19 cellular contexts compared by ENCODE assay signal in genomic region chr12:118741196-118741595, GRCh38.
DNase-seq lines count a peak whose midpoint lies in the region; ATAC-seq and TF ChIP-seq lines count a peak whose summit lies in the region.
"Had no signal": no experiment of that assay in that cellular context is flagged by ENCODE, and none has a peak within 500 bp of the region (broad histone marks: within the 10 kb centered on the region; RNA-seq: fewer than 3 reads in every experiment).

No MANE protein-coding gene starts in this region.

- H3K27me3 ChIP-seq in SJSA1 (replicated peaks), result peaks cover 6% of the 10 kb centered on the region

- H3K9me3 ChIP-seq in SJSA1 (replicated peaks), result peaks cover 11% of the 10 kb centered on the region; the same call in 1 of the 2 replicates
- H3K9me3 ChIP-seq: A549 had no signal

- no peak for ATAC-seq in HG03521 (IDR thresholded peaks at IDR 0.05; ENCODE audit: unreplicated experiment)
- ATAC-seq in GM21390 (IDR thresholded peaks at IDR 0.05; ENCODE audit: unreplicated experiment), result no peak
- ATAC-seq: A549, GM12878 had no signal

- H3K27ac ChIP-seq in SJSA1, result no peak overlapping the region
- H3K27ac ChIP-seq: A549, SK-N-MC had no signal

- no peak for TF ChIP-seq CTCF in GM13977 (IDR thresholded peaks at IDR 0.05; ENCODE audit: extremely low read depth, insufficient read depth, missing control alignments)

- H3K36me3 ChIP-seq in SJSA1, result no peaks in the 10 kb centered on the region

- H3K4me1 ChIP-seq in SJSA1 (replicated peaks), result no peaks in the 10 kb centered on the region
- H3K4me1 ChIP-seq: A549 had no signal

- in situ Hi-C loops in GM13977 (cut with MboI; ENCODE audit: low pct_unique_long_range_greater_than_20kb, low sequenced_read_pairs, unreplicated experiment), result no loop called here

- no peak overlapping the region for H3K4me3 ChIP-seq in SJSA1
- H3K4me3 ChIP-seq: A549, GM12878, SK-N-MC had no signal

- DNase-seq in Ammon's horn (ENCODE audit: low spot score) (peak; percentile 63), SJSA1 (ENCODE audit: low read depth in 1 of 2, low spot score in 2 of 2) (peak; percentile 61 to 72), hippocampal formation (lab: John Stamatoyannopoulos, UW) (peak; percentile 7 to 45), pons (ENCODE audit: low spot score) (peak; percentile 91), GM13977 (ENCODE audit: low spot score) (no peak)
- DNase-seq: CD8-positive, alpha-beta memory T cell; DMS53; EL; HFFc6; IMR-90; NCI-H1417 treated with DMSO at 0.1 percent for 48 hours; NCI-H2081; NCI-H774; Right ventricle myocardium superior had no signal
